ENCODE assay signal across 9 cellular contexts in genomic region chr12:103884316-103884715, GRCh38. TPM values are rescaled to one million over a fixed set of nuclear protein-coding genes. Genes with fewer than 3 reads are reported as not detected.
DNase-seq lines count a peak whose midpoint lies in the region; ATAC-seq and TF ChIP-seq lines count a peak whose summit lies in the region.
"Had no signal": no experiment of that assay in that cellular context is flagged by ENCODE, and none has a peak within 500 bp of the region (broad histone marks: within the 10 kb centered on the region; RNA-seq: fewer than 3 reads in every experiment).

No MANE protein-coding gene starts in this region.

- CTCF ChIA-PET in activated CD8-positive, alpha-beta T cell treated with anti-CD3 and anti-CD28 coated beads for 36 hours (lab: Charles Lee) = interaction anchor here (0.6 to 2.4 kb wide), 23 partner anchors 11 to 337 kb away, joined by 3 to 35 read pairs (median 3); partner anchors contain the start of genes HSP90B1 and TDG

- POLR2A ChIA-PET in activated CD8-positive, alpha-beta T cell treated with anti-CD3 and anti-CD28 coated beads for 36 hours (lab: Charles Lee) = interaction anchor here (0.9 kb wide), 1 partner anchor 72 kb away, joined by 3 read pairs; no protein-coding TSS in a partner anchor

- no peaks in the 10 kb centered on the region for H3K27me3 Mint-ChIP-seq in activated CD8-positive, alpha-beta T cell treated with anti-CD3 and anti-CD28 coated beads for 36 hours
- H3K27me3 Mint-ChIP-seq: central memory CD8-positive, alpha-beta T cell had no signal

- TF ChIP-seq CTCF in activated CD8-positive, alpha-beta T cell treated with anti-CD3 and anti-CD28 coated beads for 36 hours (IDR thresholded peaks at IDR 0.05) = peak; percentile 72

- H3K4me3 Mint-ChIP-seq in activated CD8-positive, alpha-beta T cell treated with anti-CD3 and anti-CD28 coated beads for 36 hours = no peak overlapping the region
- H3K4me3 Mint-ChIP-seq: central memory CD8-positive, alpha-beta T cell had no signal

- H3K9me3 Mint-ChIP-seq in activated CD8-positive, alpha-beta T cell treated with anti-CD3 and anti-CD28 coated beads for 36 hours = no peaks in the 10 kb centered on the region
- H3K9me3 Mint-ChIP-seq: central memory CD8-positive, alpha-beta T cell had no signal

- H3K27ac Mint-ChIP-seq in activated CD8-positive, alpha-beta T cell treated with anti-CD3 and anti-CD28 coated beads for 36 hours = no peak overlapping the region

- peak; percentile 48 for DNase-seq in activated gamma-delta T cell treated with Interleukin-2 at 50 U/mL for 16 hours
- DNase-seq in activated gamma-delta T cell (lab: John Stamatoyannopoulos, UW) = no peak
- DNase-seq in NCI-H1105 treated with DMSO at 0.1 percent for 48 hours (lab: John Stamatoyannopoulos, UW) = peak; percentile 21
- DNase-seq in activated CD8-positive, alpha-beta T cell treated with anti-CD3 and anti-CD28 coated beads for 36 hours = peak; percentile 74
- peak; percentile 38 for DNase-seq in hepatic stellate cell (ENCODE audit: low spot score)
- peak; percentile 29 for DNase-seq in superior temporal gyrus (ENCODE audit: extremely low spot score)
- no peak for DNase-seq in SW480 (ENCODE audit: low spot score)

- no peaks in the 10 kb centered on the region for H3K36me3 Mint-ChIP-seq in activated CD8-positive, alpha-beta T cell treated with anti-CD3 and anti-CD28 coated beads for 36 hours (ENCODE audit: low read depth)

- ATAC-seq in activated CD8-positive, alpha-beta T cell treated with anti-CD3 and anti-CD28 coated beads for 36 hours = peak; percentile 17
- ATAC-seq in GM21825 (IDR thresholded peaks at IDR 0.05; ENCODE audit: unreplicated experiment) = no peak

- intact Hi-C loops in activated CD8-positive, alpha-beta T cell treated with anti-CD3 and anti-CD28 coated beads for 36 hours (cut with micrococcal nuclease) = loop anchor here (5.0 kb wide), 2 partner anchors 48 to 83 kb away; partner anchors contain the start of genes HSP90B1 and TDG

- H3K4me1 Mint-ChIP-seq in activated CD8-positive, alpha-beta T cell treated with anti-CD3 and anti-CD28 coated beads for 36 hours (ENCODE audit: low read depth) = peaks cover 42% of the 10 kb centered on the region
- H3K4me1 Mint-ChIP-seq: central memory CD8-positive, alpha-beta T cell had no signal

RNA-seq across cellular contexts. Expression of gene NT5DC3, which starts 43.3 kb away (rescaled TPM):
- 1 to 10 TPM; 8.6 to 9.4 TPM for total RNA-seq in activated CD8-positive, alpha-beta T cell treated with anti-CD3 and anti-CD28 coated beads for 36 hours

RNA-seq across cellular contexts. Expression of gene HSP90B1, which starts 45.9 kb away (rescaled TPM):
- total RNA-seq in activated CD8-positive, alpha-beta T cell treated with anti-CD3 and anti-CD28 coated beads for 36 hours = 100 to 1,000 TPM; 412 to 418 TPM

Comparison
In these comparisons a context has a peak if more than half of its experiments do, and no peak if none do; other contexts are left out.
1. DNase-seq: peak in activated gamma-delta T cell treated with Interleukin-2 at 50 U/mL for 16 hours (single experiment), NCI-H1105 treated with DMSO at 0.1 percent for 48 hours (single experiment), activated CD8-positive, alpha-beta T cell treated with anti-CD3 and anti-CD28 coated beads for 36 hours (single experiment), hepatic stellate cell (single experiment) and superior temporal gyrus (single experiment); none in activated gamma-delta T cell (single experiment) and SW480 (single experiment).